In the genomic region with DNA sequence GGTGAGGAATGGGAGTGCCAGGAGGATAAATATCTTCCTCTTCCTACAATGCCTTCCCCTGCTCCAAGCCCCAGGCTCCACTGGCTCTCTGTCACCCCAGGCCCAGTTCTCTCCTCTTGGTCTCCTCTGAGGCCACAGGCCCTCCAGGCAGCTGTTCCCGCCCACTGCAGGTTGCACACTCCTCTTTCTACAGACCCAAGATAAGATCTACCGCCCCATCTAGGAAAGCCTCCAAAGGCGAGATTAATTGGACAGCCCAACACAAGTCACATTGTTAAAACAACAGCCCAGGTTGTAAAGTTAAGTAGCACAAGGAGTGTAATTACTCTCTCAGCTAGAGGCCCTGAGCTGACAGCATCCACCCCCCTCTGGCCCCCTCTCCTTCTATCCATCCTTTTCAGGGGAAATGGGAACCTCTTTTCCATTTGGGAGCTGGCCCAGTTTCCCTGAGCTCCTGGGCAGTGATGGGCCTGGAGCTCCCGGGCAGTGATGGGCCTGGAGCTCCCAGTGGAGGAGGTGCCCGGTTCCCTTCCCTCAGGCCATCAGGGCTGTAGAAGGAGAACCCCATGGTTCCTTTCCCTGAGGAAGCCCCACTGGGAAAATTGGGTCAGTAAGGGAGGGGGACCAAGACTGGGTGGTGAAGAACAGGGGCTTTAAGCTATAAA, we compare ENCODE assay signal across 1 cellular context.
TF ChIP-seq lines count a peak whose summit lies in the region.

No MANE protein-coding gene starts in this region.

TF ChIP-seq in H1, 55 proteins besides CTCF, POLR2A, EP300 and RAD21:
- no peak for TF ChIP-seq ASH2L (IDR thresholded peaks at IDR 0.05; ENCODE audit: low read length)
